29 cellular contexts compared by ENCODE assay signal in genomic region chr4:620201-620600, GRCh38. TPM values are rescaled to one million over a fixed set of nuclear protein-coding genes. Genes with fewer than 3 reads are reported as not detected.
DNase-seq lines count a peak whose midpoint lies in the region; ATAC-seq, FAIRE-seq and TF ChIP-seq lines count a peak whose summit lies in the region.
"Had no signal": no experiment of that assay in that cellular context is flagged by ENCODE, and none has a peak within 500 bp of the region (broad histone marks: within the 10 kb centered on the region; RNA-seq: fewer than 3 reads in every experiment).

No MANE protein-coding gene starts in this region.

- TF ChIP-seq POLR2A in right lobe of liver (IDR thresholded peaks at IDR 0.05) = no peak
- TF ChIP-seq POLR2A in HepG2 (IDR thresholded peaks at IDR 0.05; ENCODE audit: insufficient read depth in 1 of 2, low read depth in 2 of 2, low read length in 2 of 2) = no peak

- TF ChIP-seq CTCF in right lobe of liver (IDR thresholded peaks at IDR 0.05) (no peak), HepG2 (CRISPR knock-in tag; IDR thresholded peaks at IDR 0.05) (no peak), glutamatergic neuron (IDR thresholded peaks at IDR 0.05; ENCODE audit: partially characterized antibody, unreplicated experiment) (no peak)

- H3K4me1 ChIP-seq in right lobe of liver (no peaks in the 10 kb centered on the region), HepG2 (ENCODE audit: insufficient read depth, low read length) (no peaks in the 10 kb centered on the region), HAP-1 (no peaks in the 10 kb centered on the region), SJCRH30 (no peaks in the 10 kb centered on the region)
- H3K4me1 ChIP-seq: A549 had no signal

- H3K27ac Mint-ChIP-seq in glutamatergic neuron (ENCODE audit: unreplicated experiment) = peak overlapping the region; percentile 49
- H3K27ac Mint-ChIP-seq: CD4-positive, alpha-beta memory T cell; H9; HFFc6 had no signal

- H3K4me3 ChIP-seq in right lobe of liver (no peak overlapping the region), HepG2 (replicated peaks in 1 of 3; ENCODE audit: insufficient read depth in 1 of 3, low read depth in 2 of 3, low read length in 3 of 3) (no peak overlapping the region), HAP-1 (no peak overlapping the region), SJCRH30 (no peak overlapping the region)
- H3K4me3 ChIP-seq: A549; BLaER1 treated with 17β-estradiol and CSF1 and Interleukin-3, amounts not matched to agents 10 nM and 100 nM had no signal

- POLR2A ChIA-PET in HepG2 (lab: Yijun Ruan, JAX) = no interaction called here

- no TSS peak for BruUV-seq in HepG2 (replicated peaks; lab: Mats Ljungman, UMichigan)

- H3K36me3 ChIP-seq in right lobe of liver (no peaks in the 10 kb centered on the region), HepG2 (replicated peaks in 1 of 2; ENCODE audit: control insufficient read depth in 1 of 2, insufficient read depth in 2 of 2, low read length in 2 of 2) (no peaks in the 10 kb centered on the region), HAP-1 (replicated peaks) (no peaks in the 10 kb centered on the region), SJCRH30 (no peaks in the 10 kb centered on the region)
- H3K36me3 ChIP-seq: BLaER1 treated with 17β-estradiol and CSF1 and Interleukin-3, amounts not matched to agents 10 nM and 100 nM had no signal

- in situ Hi-C loops in HepG2 (cut with HindIII; ENCODE audit: extremely low pct_ligation_motif_present, low pct_unique_long_range_greater_than_20kb) (no loop called here), HAP-1 (cut with MboI; ENCODE audit: low sequenced_read_pairs) (no loop called here)

- WGBS in right lobe of liver (ENCODE audit: insufficient coverage, low coverage, low lambda C conversion rate, missing lambda C conversion rate) = 43% methylated on average over 1 of the region's 11 CpGs
- WGBS in HepG2 (ENCODE audit: low lambda C conversion rate) = 7% methylated on average over 11 of the region's 11 CpGs

- TF ChIP-seq EP300 in HepG2 (IDR thresholded peaks at IDR 0.05; ENCODE audit: low read depth in 2 of 2, low read length in 2 of 2) (no peak), HepG2 (CRISPR knock-in tag; IDR thresholded peaks at IDR 0.05; ENCODE audit: borderline replicate concordance) (no peak)

- no peak overlapping the region for H3K27ac ChIP-seq in right lobe of liver
- H3K27ac ChIP-seq in HepG2 (ENCODE audit: extremely low read length, insufficient read depth, low read length) = no peak overlapping the region
- no peak overlapping the region for H3K27ac ChIP-seq in SJCRH30
- H3K27ac ChIP-seq: A549; BLaER1 treated with 17β-estradiol and CSF1 and Interleukin-3, amounts not matched to agents 10 nM and 100 nM had no signal

- H3K4me3 Mint-ChIP-seq in glutamatergic neuron (ENCODE audit: unreplicated experiment) = no peak overlapping the region
- H3K4me3 Mint-ChIP-seq: CD4-positive, alpha-beta memory T cell; H9; HFFc6 had no signal

- H3K4me2 ChIP-seq in HepG2 (ENCODE audit: low read depth, low read length) = no peak overlapping the region
- H3K4me2 ChIP-seq: A549; BLaER1 treated with 17β-estradiol and CSF1 and Interleukin-3, amounts not matched to agents 10 nM and 100 nM had no signal

- no peak for TF ChIP-seq RAD21 in HepG2 (CRISPR knock-in tag; IDR thresholded peaks at IDR 0.05)

- H3K9me3 Mint-ChIP-seq in glutamatergic neuron (ENCODE audit: unreplicated experiment) = peaks cover 12% of the 10 kb centered on the region

- H4K20me1 ChIP-seq in HepG2 (ENCODE audit: insufficient read depth, low read length) = no peaks in the 10 kb centered on the region
- H4K20me1 ChIP-seq: BLaER1 treated with 17β-estradiol and CSF1 and Interleukin-3, amounts not matched to agents 10 nM and 100 nM had no signal

- H3K27me3 ChIP-seq in right lobe of liver (no peaks in the 10 kb centered on the region), HepG2 (ENCODE audit: control insufficient read depth in 1 of 2, insufficient read depth in 2 of 2, low read length in 2 of 2) (peaks cover 5 to 51% of the 10 kb centered on the region in 2 experiments; a peak in 4 of 5 replicates), HAP-1 (ENCODE audit: low read depth) (no peaks in the 10 kb centered on the region), SJCRH30 (no peaks in the 10 kb centered on the region)
- H3K27me3 ChIP-seq: BLaER1 treated with 17β-estradiol and CSF1 and Interleukin-3, amounts not matched to agents 10 nM and 100 nM had no signal

- H3K9me3 ChIP-seq in right lobe of liver = no peaks in the 10 kb centered on the region
- H3K9me3 ChIP-seq in HepG2 (ENCODE audit: low read length) = no peaks in the 10 kb centered on the region
- H3K9me3 ChIP-seq in HAP-1 = no peaks in the 10 kb centered on the region
- no peaks in the 10 kb centered on the region for H3K9me3 ChIP-seq in SJCRH30 (replicated peaks)
- H3K9me3 ChIP-seq: A549 had no signal

- no peak overlapping the region for H2AFZ ChIP-seq in HepG2 (ENCODE audit: low read length)

- DNase-seq in right lobe of liver = peak in 2 of 3 donors; percentile 15 to 35
- no peak for DNase-seq in HepG2 (ENCODE audit: low spot score)
- no peak for DNase-seq in glutamatergic neuron
- peak; percentile 38 for DNase-seq in sciatic nerve (ENCODE audit: low spot score)
- DNase-seq in HAP-1 (ENCODE audit: low spot score in 2 of 2) = no peak
- no peak for DNase-seq in activated CD4-positive, alpha-beta T cell treated with anti-CD3 and anti-CD28 coated beads for 1 hour
- DNase-seq in SJCRH30 = no peak
- DNase-seq: AML-193; CD4-positive, alpha-beta memory T cell; COR-L47; DMS53; H9; HFFc6; KBM-7; MV-4-11; NCI-H1105; NCI-H1436 treated with DMSO at 0.1 percent for 48 hours; NCI-H187 treated with DMSO at 0.1 percent for 48 hours; NCI-H774; PC-3 had no signal

- no peak overlapping the region for H3K9ac ChIP-seq in HepG2 (ENCODE audit: insufficient read depth, low read depth, low read length)
- H3K9ac ChIP-seq: BLaER1 treated with 17β-estradiol and CSF1 and Interleukin-3, amounts not matched to agents 10 nM and 100 nM had no signal

- intact Hi-C loops in right lobe of liver (cut with DNase I) = no loop called here
- intact Hi-C loops in HepG2 (cut with micrococcal nuclease; ENCODE audit: unreplicated experiment) = no loop called here
- intact Hi-C loops in sciatic nerve (cut with DNase I) = no loop called here

- no peaks in the 10 kb centered on the region for H3K79me2 ChIP-seq in HepG2 (ENCODE audit: insufficient read depth, low read length)

- FAIRE-seq in HepG2 (lab: Jason Lieb, UNC) = no peak
- FAIRE-seq: A549, GM18507, HTR-8/SVneo had no signal

- H3K4me1 Mint-ChIP-seq in glutamatergic neuron (ENCODE audit: low read depth, unreplicated experiment) = peaks cover 14% of the 10 kb centered on the region

- peaks cover 9% of the 10 kb centered on the region for H3K27me3 Mint-ChIP-seq in glutamatergic neuron (ENCODE audit: unreplicated experiment)

- CTCF ChIA-PET in HepG2 (lab: Yijun Ruan, JAX; ENCODE audit: low intra/inter-chr PET ratio, low total read pairs) = no interaction called here

- ATAC-seq in right lobe of liver (no peak), HepG2 (no peak), sciatic nerve (no peak)
- ATAC-seq: A549, PC-3, Right ventricle myocardium inferior had no signal

- H3K36me3 Mint-ChIP-seq in glutamatergic neuron (ENCODE audit: unreplicated experiment) = peaks cover 23% of the 10 kb centered on the region
- H3K36me3 Mint-ChIP-seq: CD4-positive, alpha-beta memory T cell had no signal

RNA-seq across cellular contexts. Expression of gene PDE6B, which starts 5.2 kb away (rescaled TPM):
- total RNA-seq in right lobe of liver = 1 to 10 TPM in 1 of 6 experiments, under 1 TPM in 4, not detected in 1; 0.24 to 1.9 (median 0.76) TPM
- total RNA-seq in HepG2 (2016; rRNA removed; fragmentation: Illumina TruSeq; extraction: Trizol) = 0.38 TPM in 1 of 2 replicates, not detected in the other
- 0.20 TPM in 1 of 2 replicates, not detected in the other for total RNA-seq in HepG2 (2016; cell fraction: cytosol; rRNA removed; fragmentation: Illumina TruSeq; extraction: Trizol; ENCODE audit: low read depth)
- total RNA-seq in HepG2 (2016; cell fraction: insoluble cytoplasmic fraction; rRNA removed; fragmentation: Illumina TruSeq; extraction: Trizol) = 0.09 TPM in 1 of 2 replicates, not detected in the other
- total RNA-seq in HepG2 (2016; cell fraction: membrane; rRNA removed; fragmentation: Illumina TruSeq; extraction: Trizol) = 0.25 TPM in 1 of 2 replicates, not detected in the other
- total RNA-seq in HepG2 (2016; cell fraction: nucleus; rRNA removed; fragmentation: Illumina TruSeq; extraction: Trizol) = not detected in 2 replicates
- polyA plus RNA-seq in HepG2 (2011; rRNA removed) = 0.38 and 0.40 TPM in 2 replicates
- polyA plus RNA-seq in HepG2 (2011; cell fraction: cytosol; rRNA removed) = 0.43 and 0.62 TPM in 2 replicates
- 0.33 and 0.45 TPM in 2 replicates for polyA plus RNA-seq in HepG2 (2011; cell fraction: nucleus; rRNA removed)
- 0.38 and 0.73 TPM in 2 replicates for polyA plus RNA-seq in HepG2 (2012)
- not detected in 2 replicates for polyA plus RNA-seq in HepG2 (2016; cell fraction: cytosol; fragmentation: Illumina TruSeq; extraction: Trizol; ENCODE audit: low read depth)
- polyA plus RNA-seq in HepG2 (2016; cell fraction: insoluble cytoplasmic fraction; fragmentation: Illumina TruSeq; extraction: Trizol; ENCODE audit: low read depth) = not detected in 2 replicates
- polyA plus RNA-seq in HepG2 (2016; cell fraction: membrane; fragmentation: Illumina TruSeq; extraction: Trizol; ENCODE audit: low read depth) = 0.13 TPM in 1 of 2 replicates, not detected in the other
- polyA plus RNA-seq in HepG2 (2016; cell fraction: nucleus; fragmentation: Illumina TruSeq; extraction: Trizol; ENCODE audit: insufficient read depth, low read depth) = not detected in 2 replicates
- 0.32 TPM in 1 of 2 replicates, not detected in the other for polyA minus RNA-seq in HepG2 (2011; rRNA and poly(A)+ RNA removed; ENCODE audit: low replicate concordance)
- 0.69 and 1.3 TPM in 2 replicates for polyA minus RNA-seq in HepG2 (2011; cell fraction: cytosol; rRNA and poly(A)+ RNA removed)
- 0.37 and 1.3 TPM in 2 replicates for polyA minus RNA-seq in HepG2 (2011; cell fraction: nucleus; rRNA and poly(A)+ RNA removed)
- 2.3 TPM for total RNA-seq in glutamatergic neuron (ENCODE audit: unreplicated experiment)
- total RNA-seq in sciatic nerve = 2.5 TPM
- total RNA-seq in SJCRH30 (2014; rRNA removed; shearing (Covaris generic)) = 0.03 TPM in 1 of 2 replicates, not detected in the other
- total RNA-seq: HFFc6, MCF 10A, PC-3, RPMI7951 had no signal
- polyA plus RNA-seq: A549 had no signal

RNA-seq across cellular contexts. Expression of gene TMEM271, which starts 44.1 kb away (rescaled TPM):
- total RNA-seq in right lobe of liver (not detected), HepG2 (2016; rRNA removed; fragmentation: Illumina TruSeq; extraction: Trizol) (not detected in 2 replicates), glutamatergic neuron (ENCODE audit: unreplicated experiment) (22.7 TPM), sciatic nerve (not detected)
- not detected in 2 replicates for total RNA-seq in HepG2 (2016; cell fraction: cytosol; rRNA removed; fragmentation: Illumina TruSeq; extraction: Trizol; ENCODE audit: low read depth)
- total RNA-seq in HepG2 (2016; cell fraction: insoluble cytoplasmic fraction; rRNA removed; fragmentation: Illumina TruSeq; extraction: Trizol) = not detected in 2 replicates
- not detected in 2 replicates for total RNA-seq in HepG2 (2016; cell fraction: membrane; rRNA removed; fragmentation: Illumina TruSeq; extraction: Trizol)
- not detected in 2 replicates for total RNA-seq in HepG2 (2016; cell fraction: nucleus; rRNA removed; fragmentation: Illumina TruSeq; extraction: Trizol)
- polyA plus RNA-seq in HepG2 (2011; rRNA removed) = not detected in 2 replicates
- polyA plus RNA-seq in HepG2 (2011; cell fraction: cytosol; rRNA removed) = 0.04 TPM in 1 of 2 replicates, not detected in the other
- polyA plus RNA-seq in HepG2 (2011; cell fraction: nucleus; rRNA removed) = not detected in 2 replicates
- polyA plus RNA-seq in HepG2 (2012) = 0.05 TPM in 1 of 2 replicates, not detected in the other
- not detected in 2 replicates for polyA plus RNA-seq in HepG2 (2016; cell fraction: cytosol; fragmentation: Illumina TruSeq; extraction: Trizol; ENCODE audit: low read depth)
- polyA plus RNA-seq in HepG2 (2016; cell fraction: insoluble cytoplasmic fraction; fragmentation: Illumina TruSeq; extraction: Trizol; ENCODE audit: low read depth) = not detected in 2 replicates
- polyA plus RNA-seq in HepG2 (2016; cell fraction: membrane; fragmentation: Illumina TruSeq; extraction: Trizol; ENCODE audit: low read depth) = not detected in 2 replicates
- not detected in 2 replicates for polyA plus RNA-seq in HepG2 (2016; cell fraction: nucleus; fragmentation: Illumina TruSeq; extraction: Trizol; ENCODE audit: insufficient read depth, low read depth)
- not detected in 2 replicates for polyA minus RNA-seq in HepG2 (2011; rRNA and poly(A)+ RNA removed; ENCODE audit: low replicate concordance)
- not detected in 2 replicates for polyA minus RNA-seq in HepG2 (2011; cell fraction: cytosol; rRNA and poly(A)+ RNA removed)
- polyA minus RNA-seq in HepG2 (2011; cell fraction: nucleus; rRNA and poly(A)+ RNA removed) = not detected in 2 replicates
- 1.4 TPM in 2 replicates for total RNA-seq in SJCRH30 (2014; rRNA removed; shearing (Covaris generic))
- total RNA-seq: CD4-positive, alpha-beta memory T cell; Daoy; HFFc6; LHCN-M2; MCF 10A; PC-3; Right ventricle myocardium inferior; RPMI7951 had no signal
- polyA plus RNA-seq: A549; CD4-positive, alpha-beta memory T cell had no signal

RNA-seq across cellular contexts. Expression of gene ATP5ME, which starts 53.9 kb away (rescaled TPM):
- total RNA-seq in right lobe of liver (100 to 1,000 TPM in 4 of 6 experiments, 10 to 100 TPM in 2; 78.2 to 225 (median 162) TPM), HepG2 (2016; rRNA removed; fragmentation: Illumina TruSeq; extraction: Trizol) (753 and 1,048 TPM in 2 replicates), glutamatergic neuron (ENCODE audit: unreplicated experiment) (230 TPM), sciatic nerve (174 TPM)
- total RNA-seq in HepG2 (2016; cell fraction: cytosol; rRNA removed; fragmentation: Illumina TruSeq; extraction: Trizol; ENCODE audit: low read depth) = 458 and 593 TPM in 2 replicates
- total RNA-seq in HepG2 (2016; cell fraction: insoluble cytoplasmic fraction; rRNA removed; fragmentation: Illumina TruSeq; extraction: Trizol) = 792 and 1,109 TPM in 2 replicates
- total RNA-seq in HepG2 (2016; cell fraction: membrane; rRNA removed; fragmentation: Illumina TruSeq; extraction: Trizol) = 613 and 660 TPM in 2 replicates
- total RNA-seq in HepG2 (2016; cell fraction: nucleus; rRNA removed; fragmentation: Illumina TruSeq; extraction: Trizol) = 219 and 249 TPM in 2 replicates
- 301 and 305 TPM in 2 replicates for polyA plus RNA-seq in HepG2 (2011; rRNA removed)
- polyA plus RNA-seq in HepG2 (2011; cell fraction: cytosol; rRNA removed) = 507 and 666 TPM in 2 replicates
- polyA plus RNA-seq in HepG2 (2011; cell fraction: nucleus; rRNA removed) = 133 and 152 TPM in 2 replicates
- polyA plus RNA-seq in HepG2 (2012) = 451 and 767 TPM in 2 replicates
- 482 and 603 TPM in 2 replicates for polyA plus RNA-seq in HepG2 (2016; cell fraction: cytosol; fragmentation: Illumina TruSeq; extraction: Trizol; ENCODE audit: low read depth)
- 926 and 995 TPM in 2 replicates for polyA plus RNA-seq in HepG2 (2016; cell fraction: insoluble cytoplasmic fraction; fragmentation: Illumina TruSeq; extraction: Trizol; ENCODE audit: low read depth)
- 496 and 594 TPM in 2 replicates for polyA plus RNA-seq in HepG2 (2016; cell fraction: membrane; fragmentation: Illumina TruSeq; extraction: Trizol; ENCODE audit: low read depth)
- polyA plus RNA-seq in HepG2 (2016; cell fraction: nucleus; fragmentation: Illumina TruSeq; extraction: Trizol; ENCODE audit: insufficient read depth, low read depth) = 426 and 431 TPM in 2 replicates
- 68.8 and 71.4 TPM in 2 replicates for polyA minus RNA-seq in HepG2 (2011; rRNA and poly(A)+ RNA removed; ENCODE audit: low replicate concordance)
- 62.0 and 63.6 TPM in 2 replicates for polyA minus RNA-seq in HepG2 (2011; cell fraction: cytosol; rRNA and poly(A)+ RNA removed)
- 23.6 and 38.7 TPM in 2 replicates for polyA minus RNA-seq in HepG2 (2011; cell fraction: nucleus; rRNA and poly(A)+ RNA removed)
- 338 and 409 TPM in 2 replicates for total RNA-seq in SJCRH30 (2014; rRNA removed; shearing (Covaris generic))

RNA-seq across cellular contexts. Expression of gene MYL5, which starts 54.1 kb away (rescaled TPM):
- total RNA-seq in right lobe of liver = 1 to 10 TPM; 6.9 to 9.2 (median 8.4) TPM
- 11.0 and 16.0 TPM in 2 replicates for total RNA-seq in HepG2 (2016; rRNA removed; fragmentation: Illumina TruSeq; extraction: Trizol)
- total RNA-seq in HepG2 (2016; cell fraction: cytosol; rRNA removed; fragmentation: Illumina TruSeq; extraction: Trizol; ENCODE audit: low read depth) = 6.7 and 8.0 TPM in 2 replicates
- total RNA-seq in HepG2 (2016; cell fraction: insoluble cytoplasmic fraction; rRNA removed; fragmentation: Illumina TruSeq; extraction: Trizol) = 10.1 and 16.2 TPM in 2 replicates
- total RNA-seq in HepG2 (2016; cell fraction: membrane; rRNA removed; fragmentation: Illumina TruSeq; extraction: Trizol) = 7.6 and 8.2 TPM in 2 replicates
- total RNA-seq in HepG2 (2016; cell fraction: nucleus; rRNA removed; fragmentation: Illumina TruSeq; extraction: Trizol) = 15.9 and 16.6 TPM in 2 replicates
- polyA plus RNA-seq in HepG2 (2011; rRNA removed) = 6.5 and 11.5 TPM in 2 replicates
- polyA plus RNA-seq in HepG2 (2011; cell fraction: cytosol; rRNA removed) = 4.1 and 4.4 TPM in 2 replicates
- polyA plus RNA-seq in HepG2 (2011; cell fraction: nucleus; rRNA removed) = 40.0 and 46.9 TPM in 2 replicates
- polyA plus RNA-seq in HepG2 (2012) = 7.4 and 8.9 TPM in 2 replicates
- polyA plus RNA-seq in HepG2 (2016; cell fraction: cytosol; fragmentation: Illumina TruSeq; extraction: Trizol; ENCODE audit: low read depth) = 4.4 and 5.5 TPM in 2 replicates
- polyA plus RNA-seq in HepG2 (2016; cell fraction: insoluble cytoplasmic fraction; fragmentation: Illumina TruSeq; extraction: Trizol; ENCODE audit: low read depth) = 8.5 and 12.2 TPM in 2 replicates
- polyA plus RNA-seq in HepG2 (2016; cell fraction: membrane; fragmentation: Illumina TruSeq; extraction: Trizol; ENCODE audit: low read depth) = 4.9 and 6.3 TPM in 2 replicates
- polyA plus RNA-seq in HepG2 (2016; cell fraction: nucleus; fragmentation: Illumina TruSeq; extraction: Trizol; ENCODE audit: insufficient read depth, low read depth) = 33.7 and 41.8 TPM in 2 replicates
- 3.4 and 4.4 TPM in 2 replicates for polyA minus RNA-seq in HepG2 (2011; rRNA and poly(A)+ RNA removed; ENCODE audit: low replicate concordance)
- polyA minus RNA-seq in HepG2 (2011; cell fraction: cytosol; rRNA and poly(A)+ RNA removed) = 1.4 TPM in 1 of 2 replicates, not detected in the other
- polyA minus RNA-seq in HepG2 (2011; cell fraction: nucleus; rRNA and poly(A)+ RNA removed) = 11.8 and 15.5 TPM in 2 replicates
- total RNA-seq in glutamatergic neuron (ENCODE audit: unreplicated experiment) = 13.6 TPM
- 14.6 TPM for total RNA-seq in sciatic nerve
- 3.2 and 3.4 TPM in 2 replicates for total RNA-seq in SJCRH30 (2014; rRNA removed; shearing (Covaris generic))

Comparison
In these comparisons a context has a peak if more than half of its experiments do, and no peak if none do; other contexts are left out.
1. DNase-seq: peak in right lobe of liver (2 of 3) and sciatic nerve (single experiment); none in HepG2 (single experiment), glutamatergic neuron (single experiment), HAP-1 (0 of 2), activated CD4-positive, alpha-beta T cell treated with anti-CD3 and anti-CD28 coated beads for 1 hour (single experiment) and SJCRH30 (0 of 2).